ENCODE assay signal across 13 cellular contexts in the genomic region with DNA sequence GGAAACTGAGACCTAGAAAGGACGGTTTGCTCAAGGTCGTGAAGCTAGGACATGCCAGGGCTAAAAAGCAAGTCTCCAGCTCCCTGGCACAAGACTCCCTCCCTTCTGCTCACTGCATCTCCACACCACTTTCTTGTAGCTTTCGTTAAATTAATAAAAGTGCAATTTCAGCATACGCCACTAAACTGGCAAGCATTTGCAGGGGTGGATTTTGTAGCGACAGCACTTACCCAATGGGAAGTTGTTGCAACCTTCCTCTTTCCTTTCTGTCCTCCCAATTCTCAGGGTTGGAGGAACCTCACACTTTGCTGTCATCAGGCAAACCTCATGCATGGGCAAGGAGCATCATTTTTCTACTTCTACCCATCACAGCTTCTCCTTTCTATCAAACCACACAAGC. TPM values are rescaled to one million over a fixed set of nuclear protein-coding genes. Genes with fewer than 3 reads are reported as not detected.
DNase-seq lines count a peak whose midpoint lies in the region; ATAC-seq and TF ChIP-seq lines count a peak whose summit lies in the region.
"Had no signal": no experiment of that assay in that cellular context is flagged by ENCODE, and none has a peak within 500 bp of the region (broad histone marks: within the 10 kb centered on the region; RNA-seq: fewer than 3 reads in every experiment).

No MANE protein-coding gene starts in this region.

- no peaks in the 10 kb centered on the region for H3K9me3 Mint-ChIP-seq in GM23338
- H3K9me3 Mint-ChIP-seq: CD8-positive, alpha-beta memory T cell had no signal

- ATAC-seq in GM23338 = no peak
- peak; percentile 37 to 38 for ATAC-seq in left cardiac atrium
- ATAC-seq: GM12878 had no signal

- intact Hi-C loops in left cardiac atrium (cut with DNase I) (no loop called here), sigmoid colon (cut with DNase I) (loop anchor here (5.0 kb wide), 1 partner anchor 42 kb away; no protein-coding TSS in a partner anchor)

- H2AFZ ChIP-seq in GM23338 = 0 out of 2 replicates have a peak overlapping the region, but pooled peaks have one; percentile 38

- no peaks in the 10 kb centered on the region for H3K36me3 Mint-ChIP-seq in GM23338 (ENCODE audit: low read depth)

- H3F3A ChIP-seq in GM23338 (replicated peaks; ENCODE audit: low read depth) = no peaks in the 10 kb centered on the region

- H4K20me1 ChIP-seq in GM23338 (replicated peaks; ENCODE audit: insufficient read depth) = no peaks in the 10 kb centered on the region

- H3K27me3 Mint-ChIP-seq in GM23338 (ENCODE audit: insufficient read depth, low read depth, poor library complexity) = peaks cover 4% of the 10 kb centered on the region

- no peaks in the 10 kb centered on the region for H3K36me3 ChIP-seq in GM23338 (ENCODE audit: insufficient read depth)
- no peaks in the 10 kb centered on the region for H3K36me3 ChIP-seq in sigmoid colon
- no peaks in the 10 kb centered on the region for H3K36me3 ChIP-seq in MG63

- TF ChIP-seq CTCF in GM23338 (conservative IDR thresholded peaks at IDR 0.05; ENCODE audit: low read depth in 2 of 2) = no peak
- no peak for TF ChIP-seq CTCF in sigmoid colon (IDR thresholded peaks at IDR 0.05)

- H3K4me1 ChIP-seq in GM23338 (ENCODE audit: insufficient read depth) (peaks cover 6% of the 10 kb centered on the region), sigmoid colon (peaks cover 0 to 24% (median 18%) of the 10 kb centered on the region in 4 donors)

- no peak overlapping the region for H3K27ac Mint-ChIP-seq in GM23338
- H3K27ac Mint-ChIP-seq: CD8-positive, alpha-beta memory T cell had no signal

- TF ChIP-seq EP300 in sigmoid colon (IDR thresholded peaks at IDR 0.05) = peak in 3 of 4 donors; percentile 15 to 81 (median 54)

- no peak overlapping the region for H3K27ac ChIP-seq in GM23338 (ENCODE audit: low read depth)
- peak overlapping the region; percentile 56 to 69 (median 62) for H3K27ac ChIP-seq in sigmoid colon
- H3K27ac ChIP-seq: VCaP had no signal

- no peak overlapping the region for H3K4me2 ChIP-seq in GM23338

- DNase-seq in GM23338 (ENCODE audit: low spot score) (no peak), SKM-1 treated with dmso at 0.1 percent for 144 hours (lab: John Stamatoyannopoulos, UW; ENCODE audit: unreplicated experiment) (peak; percentile 97), left cardiac atrium (no peak), sigmoid colon (peak; percentile 62), NCI-H146 treated with DMSO at 0.1 percent for 48 hours (lab: John Stamatoyannopoulos, UW; ENCODE audit: unreplicated experiment) (no peak), NCI-H2171 (lab: John Stamatoyannopoulos, UW) (no peak), MG63 (no peak)
- no peak for DNase-seq in stimulated activated CD4-positive, alpha-beta T cell treated with anti-CD3 and anti-CD28 coated beads, Interleukin-1b, Interleukin-23, amount 100 ng/mL, for 48 hours
- DNase-seq: CD8-positive, alpha-beta memory T cell; NCI-H748 treated with DMSO at 0.1 percent for 48 hours had no signal

- H3K9me3 ChIP-seq in sigmoid colon (no peaks in the 10 kb centered on the region), MG63 (no peaks in the 10 kb centered on the region)
- H3K9me3 ChIP-seq: psoas muscle had no signal

- no peak overlapping the region for H3K4me3 ChIP-seq in GM23338
- H3K4me3 ChIP-seq in sigmoid colon = no peak overlapping the region
- no peak overlapping the region for H3K4me3 ChIP-seq in MG63
- H3K4me3 ChIP-seq: GM12878, psoas muscle had no signal

- no peaks in the 10 kb centered on the region for H3K27me3 ChIP-seq in GM23338 (ENCODE audit: insufficient read depth)
- no peaks in the 10 kb centered on the region for H3K27me3 ChIP-seq in sigmoid colon
- no peaks in the 10 kb centered on the region for H3K27me3 ChIP-seq in MG63

- 67 to 86% methylated on average over 5 of the region's 5 CpGs for WGBS in sigmoid colon, 2 donors

- no peak overlapping the region for H3K4me3 Mint-ChIP-seq in GM23338
- H3K4me3 Mint-ChIP-seq: CD8-positive, alpha-beta memory T cell had no signal

- TF ChIP-seq POLR2A in sigmoid colon (IDR thresholded peaks at IDR 0.05) = no peak

- H3K9me2 ChIP-seq in GM23338 (ENCODE audit: insufficient read depth) = no peaks in the 10 kb centered on the region

- no peaks in the 10 kb centered on the region for H3K79me2 ChIP-seq in GM23338 (replicated peaks; ENCODE audit: insufficient read depth)

- peaks cover 12% of the 10 kb centered on the region for H3K4me1 Mint-ChIP-seq in GM23338
- H3K4me1 Mint-ChIP-seq: CD8-positive, alpha-beta memory T cell had no signal

TF ChIP-seq in GM23338, 12 proteins besides CTCF, POLR2A, EP300 and RAD21 (continues in another document):
- TF ChIP-seq, protein P1, sequence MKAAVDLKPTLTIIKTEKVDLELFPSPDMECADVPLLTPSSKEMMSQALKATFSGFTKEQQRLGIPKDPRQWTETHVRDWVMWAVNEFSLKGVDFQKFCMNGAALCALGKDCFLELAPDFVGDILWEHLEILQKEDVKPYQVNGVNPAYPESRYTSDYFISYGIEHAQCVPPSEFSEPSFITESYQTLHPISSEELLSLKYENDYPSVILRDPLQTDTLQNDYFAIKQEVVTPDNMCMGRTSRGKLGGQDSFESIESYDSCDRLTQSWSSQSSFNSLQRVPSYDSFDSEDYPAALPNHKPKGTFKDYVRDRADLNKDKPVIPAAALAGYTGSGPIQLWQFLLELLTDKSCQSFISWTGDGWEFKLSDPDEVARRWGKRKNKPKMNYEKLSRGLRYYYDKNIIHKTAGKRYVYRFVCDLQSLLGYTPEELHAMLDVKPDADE (IDR thresholded peaks at IDR 0.05) = no peak
- no peak for TF ChIP-seq CREB1 (CRISPR knock-in tag; IDR thresholded peaks at IDR 0.05; ENCODE audit: low read depth)
- no peak for TF ChIP-seq EZH2phosphoT487 (IDR thresholded peaks at IDR 0.05; ENCODE audit: unreplicated experiment)
- TF ChIP-seq ZNF114 (CRISPR knock-in tag; IDR thresholded peaks at IDR 0.05) = no peak
- TF ChIP-seq EZH2 (IDR thresholded peaks at IDR 0.05; ENCODE audit: low read depth, unreplicated experiment) = no peak
- TF ChIP-seq, protein P2, sequence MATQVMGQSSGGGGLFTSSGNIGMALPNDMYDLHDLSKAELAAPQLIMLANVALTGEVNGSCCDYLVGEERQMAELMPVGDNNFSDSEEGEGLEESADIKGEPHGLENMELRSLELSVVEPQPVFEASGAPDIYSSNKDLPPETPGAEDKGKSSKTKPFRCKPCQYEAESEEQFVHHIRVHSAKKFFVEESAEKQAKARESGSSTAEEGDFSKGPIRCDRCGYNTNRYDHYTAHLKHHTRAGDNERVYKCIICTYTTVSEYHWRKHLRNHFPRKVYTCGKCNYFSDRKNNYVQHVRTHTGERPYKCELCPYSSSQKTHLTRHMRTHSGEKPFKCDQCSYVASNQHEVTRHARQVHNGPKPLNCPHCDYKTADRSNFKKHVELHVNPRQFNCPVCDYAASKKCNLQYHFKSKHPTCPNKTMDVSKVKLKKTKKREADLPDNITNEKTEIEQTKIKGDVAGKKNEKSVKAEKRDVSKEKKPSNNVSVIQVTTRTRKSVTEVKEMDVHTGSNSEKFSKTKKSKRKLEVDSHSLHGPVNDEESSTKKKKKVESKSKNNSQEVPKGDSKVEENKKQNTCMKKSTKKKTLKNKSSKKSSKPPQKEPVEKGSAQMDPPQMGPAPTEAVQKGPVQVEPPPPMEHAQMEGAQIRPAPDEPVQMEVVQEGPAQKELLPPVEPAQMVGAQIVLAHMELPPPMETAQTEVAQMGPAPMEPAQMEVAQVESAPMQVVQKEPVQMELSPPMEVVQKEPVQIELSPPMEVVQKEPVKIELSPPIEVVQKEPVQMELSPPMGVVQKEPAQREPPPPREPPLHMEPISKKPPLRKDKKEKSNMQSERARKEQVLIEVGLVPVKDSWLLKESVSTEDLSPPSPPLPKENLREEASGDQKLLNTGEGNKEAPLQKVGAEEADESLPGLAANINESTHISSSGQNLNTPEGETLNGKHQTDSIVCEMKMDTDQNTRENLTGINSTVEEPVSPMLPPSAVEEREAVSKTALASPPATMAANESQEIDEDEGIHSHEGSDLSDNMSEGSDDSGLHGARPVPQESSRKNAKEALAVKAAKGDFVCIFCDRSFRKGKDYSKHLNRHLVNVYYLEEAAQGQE (IDR thresholded peaks at IDR 0.05; ENCODE audit: unreplicated experiment) = no peak

RNA-seq across cellular contexts. Expression of a gene that starts 7.4 kb away (rescaled TPM):
- total RNA-seq in GM23338 (2014; rRNA removed; shearing (Covaris generic)) = 26.9 and 29.2 TPM in 2 replicates
- 5.5 and 6.6 TPM in 2 replicates for polyA plus RNA-seq in GM23338 (2016; fragmentation: Nextera tagmentation; extraction: Ambion mirVana)
- 100 to 1,000 TPM; 224 to 279 TPM for total RNA-seq in left cardiac atrium
- total RNA-seq in sigmoid colon = 1,000 to 10,000 TPM in 2 of 4 donors, 100 to 1,000 TPM in 2; 753 to 1,323 (median 1,092) TPM
- polyA plus RNA-seq in sigmoid colon = 100 to 1,000 TPM in 2 of 3 donors, 10 to 100 TPM in 1; 60.6 to 200 (median 108) TPM
- 65.2 and 65.4 TPM in 2 replicates for total RNA-seq in MG63 (2014; rRNA removed; shearing (Covaris generic); ENCODE audit: low replicate concordance)

Comparison
In these comparisons a context has a peak if more than half of its experiments do, and no peak if none do; other contexts are left out.
1. DNase-seq: peak in SKM-1 treated with dmso at 0.1 percent for 144 hours (single experiment) and sigmoid colon (single experiment); none in GM23338 (single experiment), left cardiac atrium (single experiment), NCI-H146 treated with DMSO at 0.1 percent for 48 hours (single experiment), NCI-H2171 (single experiment), MG63 (single experiment) and stimulated activated CD4-positive, alpha-beta T cell treated with anti-CD3 and anti-CD28 coated beads, Interleukin-1b, Interleukin-23, amount 100 ng/mL, for 48 hours (single experiment).